Comparison of ENCODE assay signal across 19 cellular contexts in the genomic region with DNA sequence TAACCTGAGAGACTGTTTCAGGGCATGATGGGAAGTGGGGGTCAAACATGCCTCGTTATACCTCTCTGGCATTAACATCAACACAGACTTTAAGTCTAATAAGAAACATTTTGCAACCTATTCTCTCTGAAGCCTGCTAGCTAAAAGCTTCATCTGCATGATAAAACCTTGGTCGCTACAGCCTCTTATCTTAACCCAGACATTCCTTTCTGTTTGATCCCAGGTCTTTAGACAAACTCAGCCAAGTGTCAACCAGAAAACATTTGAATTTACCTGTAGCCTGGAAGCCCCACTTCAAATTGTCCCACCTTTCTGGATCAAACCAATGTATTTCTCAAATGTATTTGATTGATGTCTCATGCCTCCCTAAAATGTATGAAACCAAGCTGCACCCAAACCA.
"Had no signal": no experiment of that assay in that cellular context is flagged by ENCODE, and none has a peak within 500 bp of the region (broad histone marks: within the 10 kb centered on the region; RNA-seq: fewer than 3 reads in every experiment).

No MANE protein-coding gene starts in this region.

- ATAC-seq: activated CD4-positive, alpha-beta T cell treated with anti-CD3 and anti-CD28 coated beads for 36 hours; left colon; lower lobe of right lung; right cardiac atrium; stimulated activated naive CD8-positive, alpha-beta T cell treated with anti-CD3 and anti-CD28 coated beads, Interleukin-15, amount 100 ng/mL, for 72 hours had no signal

- H3K27me3 ChIP-seq: neural progenitor cell had no signal

- DNase-seq: activated CD4-positive, alpha-beta T cell treated with anti-CD3 and anti-CD28 coated beads for 36 hours; activated CD4-positive, alpha-beta T cell treated with anti-CD3 and anti-CD28 coated beads, Interleukin-2, amount 50 U/mL, for 48 hours; activated naive CD8-positive, alpha-beta T cell treated with anti-CD3 and anti-CD28 coated beads for 36 hours; amygdala; erythroblast; foreskin melanocyte; glutamatergic neuron; hippocampal formation; islet precursor cell; left colon; lower lobe of right lung; midbrain; right cardiac atrium; small intestine; stimulated activated CD4-positive, alpha-beta T cell treated with anti-CD3 and anti-CD28 coated beads, Interleukin-15, amount 100 ng/mL, for 24 hours; stimulated activated CD4-positive, alpha-beta T cell treated with anti-CD3 and anti-CD28 coated beads, Interleukin-2, amount 100 ng/mL, for 48 hours; stimulated activated naive CD8-positive, alpha-beta T cell treated with anti-CD3 and anti-CD28 coated beads, Interleukin-15, amount 100 ng/mL, for 72 hours had no signal

- H3K9ac ChIP-seq: neural progenitor cell had no signal

- H3K27me3 Mint-ChIP-seq: activated CD4-positive, alpha-beta T cell treated with anti-CD3 and anti-CD28 coated beads for 36 hours; activated naive CD8-positive, alpha-beta T cell treated with anti-CD3 and anti-CD28 coated beads for 36 hours; stimulated activated naive CD8-positive, alpha-beta T cell treated with anti-CD3 and anti-CD28 coated beads, Interleukin-15, amount 100 ng/mL, for 72 hours had no signal

- H3K36me3 ChIP-seq: prostate gland had no signal

- H3K4me1 ChIP-seq: lower lobe of right lung, neural progenitor cell had no signal

- H3K9me3 ChIP-seq: lower lobe of right lung, prostate gland had no signal

- H3K4me3 ChIP-seq: lower lobe of right lung, neural progenitor cell, prostate gland had no signal

- H3K27ac Mint-ChIP-seq: activated CD4-positive, alpha-beta T cell treated with anti-CD3 and anti-CD28 coated beads for 36 hours; activated naive CD8-positive, alpha-beta T cell treated with anti-CD3 and anti-CD28 coated beads for 36 hours had no signal

- H3K9me3 Mint-ChIP-seq: activated naive CD8-positive, alpha-beta T cell treated with anti-CD3 and anti-CD28 coated beads for 36 hours; neural progenitor cell; stimulated activated naive CD8-positive, alpha-beta T cell treated with anti-CD3 and anti-CD28 coated beads, Interleukin-15, amount 100 ng/mL, for 72 hours had no signal

- H3K4me1 Mint-ChIP-seq: neural progenitor cell had no signal

- H3K4me3 Mint-ChIP-seq: activated CD4-positive, alpha-beta T cell treated with anti-CD3 and anti-CD28 coated beads for 36 hours; activated naive CD8-positive, alpha-beta T cell treated with anti-CD3 and anti-CD28 coated beads for 36 hours; neural progenitor cell; stimulated activated naive CD8-positive, alpha-beta T cell treated with anti-CD3 and anti-CD28 coated beads, Interleukin-15, amount 100 ng/mL, for 72 hours had no signal

- H3K27ac ChIP-seq: lower lobe of right lung, neural progenitor cell, prostate gland had no signal
